ENCODE assay signal across 19 cellular contexts in the genomic region with DNA sequence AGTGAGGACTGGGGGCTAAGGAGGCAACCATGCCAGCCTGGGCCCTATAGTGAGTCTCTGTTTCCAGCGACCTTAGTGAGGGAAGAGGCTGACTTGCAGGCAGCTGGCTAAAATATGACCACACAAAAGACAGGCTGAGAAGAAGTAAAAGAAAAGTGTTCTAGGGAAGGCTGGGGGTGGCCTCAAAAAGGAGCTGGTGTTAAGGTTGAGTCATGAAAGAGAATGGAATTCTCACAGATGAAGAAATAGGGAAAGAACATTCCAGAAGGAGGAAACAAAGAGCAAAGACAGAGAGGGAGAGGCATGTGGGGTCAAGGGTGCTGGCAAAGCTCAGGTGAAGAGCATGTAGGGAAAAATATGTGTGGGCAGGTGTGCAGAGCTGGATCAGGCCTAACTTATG.
DNase-seq lines count a peak whose midpoint lies in the region; ATAC-seq and TF ChIP-seq lines count a peak whose summit lies in the region.
"Had no signal": no experiment of that assay in that cellular context is flagged by ENCODE, and none has a peak within 500 bp of the region (broad histone marks: within the 10 kb centered on the region; RNA-seq: fewer than 3 reads in every experiment).

No MANE protein-coding gene starts in this region.

- no peaks in the 10 kb centered on the region for H3K9me3 Mint-ChIP-seq in Calu3 (ENCODE audit: low read depth, unreplicated experiment)
- H3K9me3 Mint-ChIP-seq in T-cell = no peaks in the 10 kb centered on the region
- H3K9me3 Mint-ChIP-seq: nephron had no signal

- intact Hi-C loops in Calu3 (cut with micrococcal nuclease; ENCODE audit: unreplicated experiment) (no loop called here), PC-3 (cut with micrococcal nuclease) (no loop called here)

- H4K20me1 ChIP-seq in PC-3 (ENCODE audit: low read length) = no peaks in the 10 kb centered on the region

- H3K27ac ChIP-seq in PC-3 (ENCODE audit: low read length) (no peak overlapping the region), esophagus (ENCODE audit: low read depth in 2 of 2, low read length in 1 of 2) (peak overlapping the region; percentile 56 to 77)
- H3K27ac ChIP-seq: gastrocnemius medialis, SJSA1 had no signal

- H3K4me1 Mint-ChIP-seq in Calu3 (ENCODE audit: low read depth, unreplicated experiment) = peaks cover 24% of the 10 kb centered on the region
- H3K4me1 Mint-ChIP-seq in T-cell = no peaks in the 10 kb centered on the region
- H3K4me1 Mint-ChIP-seq: activated CD4-positive, alpha-beta T cell treated with anti-CD3 and anti-CD28 coated beads for 36 hours had no signal

- TF ChIP-seq CTCF in Calu3 (IDR thresholded peaks at IDR 0.05; ENCODE audit: unreplicated experiment) (no peak), PC-3 (conservative IDR thresholded peaks at IDR 0.05; ENCODE audit: low read depth, low read length) (no peak)

- DNase-seq in Calu3 (no peak), PC-3 (peak; percentile 18), myocyte (ENCODE audit: low read depth) (peak; percentile 6), T-cell (no peak), NOMO-1 (lab: John Stamatoyannopoulos, UW; ENCODE audit: unreplicated experiment in 2 of 2) (no peak)
- DNase-seq: activated CD4-positive, alpha-beta T cell treated with anti-CD3 and anti-CD28 coated beads for 36 hours; gastrocnemius medialis; GOT3; NCI-H187 treated with DMSO at 0.1 percent for 48 hours; NCI-H510A treated with DMSO at 0.1 percent for 48 hours; T1000 had no signal

- peaks cover 21% of the 10 kb centered on the region for H3K36me3 Mint-ChIP-seq in Calu3 (ENCODE audit: insufficient read depth, unreplicated experiment)
- no peaks in the 10 kb centered on the region for H3K36me3 Mint-ChIP-seq in T-cell
- H3K36me3 Mint-ChIP-seq: brain had no signal

- H3K36me3 ChIP-seq in PC-3 (ENCODE audit: low read depth, low read length) (no peaks in the 10 kb centered on the region), esophagus (ENCODE audit: control insufficient read depth in 2 of 2, insufficient read depth in 2 of 2, low read length in 1 of 2) (no peaks in the 10 kb centered on the region)
- H3K36me3 ChIP-seq: SJSA1 had no signal

- H3K27me3 Mint-ChIP-seq in Calu3 (ENCODE audit: unreplicated experiment) (no peaks in the 10 kb centered on the region), T-cell (peaks cover 0 to 4% of the 10 kb centered on the region in 2 donors)
- H3K27me3 Mint-ChIP-seq: activated CD4-positive, alpha-beta T cell treated with anti-CD3 and anti-CD28 coated beads for 36 hours had no signal

- POLR2A ChIA-PET in PC-3 (lab: Charles Lee; ENCODE audit: unreplicated experiment) (no interaction called here), T-cell (lab: Charles Lee) (no interaction called here)

- CTCF ChIA-PET in Calu3 (lab: Charles Lee) (no interaction called here), PC-3 (lab: Charles Lee) (no interaction called here), T-cell (lab: Charles Lee) (no interaction called here)

- H3K4me3 ChIP-seq in PC-3 (ENCODE audit: low read length) (no peak overlapping the region), esophagus (ENCODE audit: low read depth in 1 of 2, low read length in 2 of 2) (no peak overlapping the region)
- H3K4me3 ChIP-seq: gastrocnemius medialis, GM12878, lung, SJSA1 had no signal

- WGBS in esophagus, 2 donors = 83 to 84% methylated on average over 1 of the region's 1 CpG

- H3K4me1 ChIP-seq in PC-3 (ENCODE audit: insufficient read depth, low read length) = peaks cover 35% of the 10 kb centered on the region
- peaks cover 0 to 9% of the 10 kb centered on the region in 2 donors for H3K4me1 ChIP-seq in esophagus (ENCODE audit: control insufficient read depth in 2 of 2, insufficient read depth in 2 of 2, low read length in 1 of 2)
- H3K4me1 ChIP-seq: gastrocnemius medialis, SJSA1 had no signal

- ATAC-seq in PC-3 = no peak
- ATAC-seq in T-cell (replicated peaks in 1 of 4) = no peak
- no peak for ATAC-seq in GM19023 (IDR thresholded peaks at IDR 0.05; ENCODE audit: unreplicated experiment)
- no peak for ATAC-seq in GM19455 (IDR thresholded peaks at IDR 0.05; ENCODE audit: unreplicated experiment)
- ATAC-seq: activated CD4-positive, alpha-beta T cell treated with anti-CD3 and anti-CD28 coated beads for 36 hours; gastrocnemius medialis; GM12878 had no signal

- H3K9me2 ChIP-seq in PC-3 (replicated peaks; ENCODE audit: low read length) = no peaks in the 10 kb centered on the region

- H3K9me3 ChIP-seq in PC-3 (ENCODE audit: low read length) = no peaks in the 10 kb centered on the region
- no peaks in the 10 kb centered on the region for H3K9me3 ChIP-seq in esophagus (ENCODE audit: control insufficient read depth in 2 of 2, insufficient read depth in 1 of 2, low read depth in 1 of 2, low read length in 1 of 2)
- H3K9me3 ChIP-seq: gastrocnemius medialis, SJSA1 had no signal

- no peak overlapping the region for H3K9ac ChIP-seq in PC-3 (ENCODE audit: low read length)

- H3F3A ChIP-seq in PC-3 (ENCODE audit: low read length, unreplicated experiment) = no peaks in the 10 kb centered on the region

- H3K27ac Mint-ChIP-seq in Calu3 (ENCODE audit: unreplicated experiment) (peak overlapping the region; percentile 8), T-cell (no peak overlapping the region)
- H3K27ac Mint-ChIP-seq: activated CD4-positive, alpha-beta T cell treated with anti-CD3 and anti-CD28 coated beads for 36 hours; brain; nephron had no signal

- H3K27me3 ChIP-seq in PC-3 (ENCODE audit: low read length) = no peaks in the 10 kb centered on the region
- no peaks in the 10 kb centered on the region for H3K27me3 ChIP-seq in esophagus (ENCODE audit: control insufficient read depth in 1 of 2, insufficient read depth in 2 of 2, low read length in 2 of 2)
- H3K27me3 ChIP-seq: gastrocnemius medialis, SJSA1 had no signal

- no peak overlapping the region for H3K4me2 ChIP-seq in PC-3 (ENCODE audit: low read length)

- H2AFZ ChIP-seq in PC-3 (ENCODE audit: low read length) = no peak overlapping the region

- BruUV-seq in Calu3 (replicated peaks; lab: Mats Ljungman, UMichigan) (no TSS peak), PC-3 (replicated peaks; lab: Mats Ljungman, UMichigan) (no TSS peak)

- H3K79me2 ChIP-seq in PC-3 (ENCODE audit: low read length) = no peaks in the 10 kb centered on the region

- no peak overlapping the region for H3K4me3 Mint-ChIP-seq in Calu3 (ENCODE audit: low read depth, unreplicated experiment)
- H3K4me3 Mint-ChIP-seq in T-cell = no peak overlapping the region
- H3K4me3 Mint-ChIP-seq: activated CD4-positive, alpha-beta T cell treated with anti-CD3 and anti-CD28 coated beads for 36 hours; brain; nephron had no signal

Comparison
In these comparisons a context has a peak if more than half of its experiments do, and no peak if none do; other contexts are left out.
1. DNase-seq: peak in PC-3 (single experiment) and myocyte (single experiment); none in Calu3 (single experiment), T-cell (0 of 34) and NOMO-1 (0 of 2).